In genomic region chr2:179422037-179422643, GRCh38 we compare ENCODE assay signal across 8 cellular contexts.
DNase-seq lines count a peak whose midpoint lies in the region; ATAC-seq and TF ChIP-seq lines count a peak whose summit lies in the region.

No MANE protein-coding gene starts in this region.

- no peaks in the 10 kb centered on the region for H3K36me3 ChIP-seq in H7 (replicated peaks; ENCODE audit: control insufficient read depth, insufficient read depth, low read length)

- DNase-seq in CD4-positive, alpha-beta T cell = peak in 6 of 10 experiments; percentile 1 to 20 (median 6)
- peak; percentile 64 for DNase-seq in NCI-H2227 treated with DMSO at 0.1 percent for 48 hours (lab: John Stamatoyannopoulos, UW)
- peak; percentile 60 for DNase-seq in activated CD8-positive, alpha-beta T cell treated with anti-CD3 and anti-CD28 coated beads, Interleukin-2, amount 10 ng/mL, durations not matched to agents 7 days and 5 days
- peak; percentile 84 for DNase-seq in fibroblast of peridontal ligament (ENCODE audit: extremely low read depth)
- DNase-seq in osteocyte (ENCODE audit: extremely low spot score, unreplicated experiment) = no peak
- DNase-seq in H7 = no peak

- H3K27me3 ChIP-seq in CD4-positive, alpha-beta T cell (ENCODE audit: control insufficient read depth, insufficient read depth, low read length) = no peaks in the 10 kb centered on the region
- H3K27me3 ChIP-seq in H7 (ENCODE audit: control insufficient read depth, insufficient read depth, low read length) = no peaks in the 10 kb centered on the region

- H3K4me1 Mint-ChIP-seq in CD4-positive, alpha-beta T cell (ENCODE audit: low read depth) = no peaks in the 10 kb centered on the region
- no peaks in the 10 kb centered on the region for H3K4me1 Mint-ChIP-seq in activated CD8-positive, alpha-beta T cell treated with anti-CD3 and anti-CD28 coated beads, Interleukin-2, amount 10 ng/mL, durations not matched to agents 7 days and 5 days (ENCODE audit: low read depth)
- H3K4me1 Mint-ChIP-seq in osteocyte (ENCODE audit: unreplicated experiment) = peaks cover 2% of the 10 kb centered on the region

- no peak overlapping the region for H3K27ac Mint-ChIP-seq in CD4-positive, alpha-beta T cell
- no peak overlapping the region for H3K27ac Mint-ChIP-seq in activated CD8-positive, alpha-beta T cell treated with anti-CD3 and anti-CD28 coated beads, Interleukin-2, amount 10 ng/mL, durations not matched to agents 7 days and 5 days
- no peak overlapping the region for H3K27ac Mint-ChIP-seq in osteocyte (ENCODE audit: unreplicated experiment)

- peak; percentile 47 for TF ChIP-seq CTCF in CD4-positive, alpha-beta T cell (IDR thresholded peaks at IDR 0.05)
- TF ChIP-seq CTCF in osteocyte (IDR thresholded peaks at IDR 0.05) = peak; percentile 92

- peaks cover 22% of the 10 kb centered on the region for H3K27me3 Mint-ChIP-seq in CD4-positive, alpha-beta T cell
- peaks cover 29% of the 10 kb centered on the region for H3K27me3 Mint-ChIP-seq in activated CD8-positive, alpha-beta T cell treated with anti-CD3 and anti-CD28 coated beads, Interleukin-2, amount 10 ng/mL, durations not matched to agents 7 days and 5 days (ENCODE audit: low read depth)
- H3K27me3 Mint-ChIP-seq in osteocyte (ENCODE audit: unreplicated experiment) = peaks cover 9% of the 10 kb centered on the region

- peak; percentile 39 for ATAC-seq in CD4-positive, alpha-beta T cell (ENCODE audit: poor library complexity)
- peak; percentile 47 for ATAC-seq in GM19025 (IDR thresholded peaks at IDR 0.05; ENCODE audit: low read depth, unreplicated experiment)
- ATAC-seq in HG03108 (IDR thresholded peaks at IDR 0.05; ENCODE audit: unreplicated experiment) = peak; percentile 77
- ATAC-seq in activated CD8-positive, alpha-beta T cell treated with anti-CD3 and anti-CD28 coated beads, Interleukin-2, amount 10 ng/mL, durations not matched to agents 7 days and 5 days = no peak

- H3K9me3 Mint-ChIP-seq in CD4-positive, alpha-beta T cell = no peaks in the 10 kb centered on the region
- H3K9me3 Mint-ChIP-seq in activated CD8-positive, alpha-beta T cell treated with anti-CD3 and anti-CD28 coated beads, Interleukin-2, amount 10 ng/mL, durations not matched to agents 7 days and 5 days (ENCODE audit: insufficient read depth) = no peaks in the 10 kb centered on the region
- H3K9me3 Mint-ChIP-seq in osteocyte (ENCODE audit: unreplicated experiment) = no peaks in the 10 kb centered on the region

- CTCF ChIA-PET in CD4-positive, alpha-beta T cell (lab: Charles Lee) = no interaction called here
- CTCF ChIA-PET in activated CD8-positive, alpha-beta T cell treated with anti-CD3 and anti-CD28 coated beads, Interleukin-2, amount 10 ng/mL, durations not matched to agents 7 days and 5 days (lab: Charles Lee) = interaction anchor here (0.8 to 1.4 kb wide), 6 partner anchors 10 to 661 kb away, joined by 3 to 4 read pairs (median 3); no protein-coding TSS in a partner anchor

- POLR2A ChIA-PET in CD4-positive, alpha-beta T cell (lab: Charles Lee) = no interaction called here
- POLR2A ChIA-PET in activated CD8-positive, alpha-beta T cell treated with anti-CD3 and anti-CD28 coated beads, Interleukin-2, amount 10 ng/mL, durations not matched to agents 7 days and 5 days (lab: Charles Lee) = interaction anchor here (1.0 kb wide), 1 partner anchor 327 kb away, joined by 3 read pairs; no protein-coding TSS in a partner anchor

- H3K4me3 ChIP-seq in H7 (ENCODE audit: insufficient read depth, low read depth, low read length) = no peak overlapping the region

- no peaks in the 10 kb centered on the region for H3K36me3 Mint-ChIP-seq in CD4-positive, alpha-beta T cell (ENCODE audit: low read depth)
- H3K36me3 Mint-ChIP-seq in activated CD8-positive, alpha-beta T cell treated with anti-CD3 and anti-CD28 coated beads, Interleukin-2, amount 10 ng/mL, durations not matched to agents 7 days and 5 days (ENCODE audit: low read depth) = no peaks in the 10 kb centered on the region
- no peaks in the 10 kb centered on the region for H3K36me3 Mint-ChIP-seq in osteocyte (ENCODE audit: unreplicated experiment)

- no peaks in the 10 kb centered on the region for H3K9me3 ChIP-seq in CD4-positive, alpha-beta T cell (ENCODE audit: control insufficient read depth, low read length)

- no peak overlapping the region for H3K4me3 Mint-ChIP-seq in CD4-positive, alpha-beta T cell
- no peak overlapping the region for H3K4me3 Mint-ChIP-seq in activated CD8-positive, alpha-beta T cell treated with anti-CD3 and anti-CD28 coated beads, Interleukin-2, amount 10 ng/mL, durations not matched to agents 7 days and 5 days
- no peak overlapping the region for H3K4me3 Mint-ChIP-seq in osteocyte (ENCODE audit: unreplicated experiment)

- intact Hi-C loops in CD4-positive, alpha-beta T cell (cut with DNase I, micrococcal nuclease) = no loop called here

- no peak overlapping the region for H3K27ac ChIP-seq in CD4-positive, alpha-beta T cell (ENCODE audit: low read depth, low read length)

Comparison
In these comparisons a context has a peak if more than half of its experiments do, and no peak if none do; other contexts are left out.
1. DNase-seq: peak in CD4-positive, alpha-beta T cell (6 of 10), NCI-H2227 treated with DMSO at 0.1 percent for 48 hours (single experiment), activated CD8-positive, alpha-beta T cell treated with anti-CD3 and anti-CD28 coated beads, Interleukin-2, amount 10 ng/mL, durations not matched to agents 7 days and 5 days (single experiment) and fibroblast of peridontal ligament (single experiment); none in osteocyte (single experiment) and H7 (single experiment).